8 cellular contexts compared by ENCODE assay signal in the genomic region with DNA sequence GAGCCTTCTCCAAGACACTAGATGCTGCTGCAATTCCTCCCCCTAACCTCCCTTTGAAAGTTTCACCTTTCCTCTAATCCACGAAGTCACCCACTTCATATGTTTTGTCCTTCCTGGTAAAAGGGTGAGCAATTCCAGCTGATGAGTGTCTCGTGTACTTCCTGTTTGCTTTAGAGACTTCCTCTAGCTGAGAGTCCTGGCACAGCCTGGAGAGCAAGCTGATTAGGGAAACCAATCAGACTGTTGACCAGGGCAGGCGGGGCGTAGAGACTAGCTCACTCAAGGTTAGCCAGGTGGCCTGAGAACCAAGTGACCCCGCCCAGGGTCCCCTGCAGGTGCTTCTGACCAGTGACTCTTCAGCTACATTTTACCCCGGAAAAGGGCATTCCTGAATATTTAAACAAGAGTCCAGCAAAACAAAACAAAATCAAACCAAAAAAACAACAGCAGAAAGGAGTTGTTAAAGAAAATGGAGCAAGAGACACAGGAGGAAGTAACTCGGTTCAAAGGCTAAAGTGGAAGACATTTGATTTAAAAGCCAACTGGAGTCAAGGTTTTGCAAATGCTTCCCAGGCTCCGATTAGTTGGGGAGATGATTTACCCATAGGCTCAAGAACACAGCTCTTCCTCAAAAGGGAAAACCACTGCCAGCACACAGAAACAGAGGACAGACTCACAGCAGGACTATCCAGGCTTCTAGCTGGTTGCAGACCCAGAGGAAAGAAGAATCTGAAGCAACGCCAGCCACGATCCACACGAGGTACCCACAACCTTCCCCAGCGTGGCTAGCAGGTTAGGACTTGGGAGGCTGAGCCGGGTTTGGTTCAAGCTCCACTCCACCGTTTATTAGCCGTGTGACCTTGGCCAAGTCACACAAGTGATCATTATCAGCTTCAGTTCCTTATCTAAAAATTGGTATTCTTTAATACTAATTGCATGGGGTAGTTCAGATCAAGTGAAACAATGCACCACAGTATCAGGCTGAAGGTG.
DNase-seq lines count a peak whose midpoint lies in the region; TF ChIP-seq lines count a peak whose summit lies in the region.

No MANE protein-coding gene starts in this region.

- TF ChIP-seq POLR2A in erythroblast (IDR thresholded peaks at IDR 0.05; ENCODE audit: low read length) = no peak

- H3K27ac Mint-ChIP-seq in T-helper 1 cell treated with Interleukin-12 subunit alpha and Interleukin-12 subunit beta and Interleukin-4 antibody, amounts not matched to agents 30 μg/mL and 1 μg/mL, for 36 hours = peak overlapping the region; percentile 26
- peak overlapping the region; percentile 97 for H3K27ac Mint-ChIP-seq in nephron

- peak overlapping the region; percentile 67 for H3K27ac ChIP-seq in RWPE1

- DNase-seq in T-helper 1 cell = no peak
- DNase-seq in RWPE1 (ENCODE audit: low spot score) = peak; percentile 65
- DNase-seq in erythroblast (lab: John Stamatoyannopoulos, UW) = peak; percentile 21 to 28
- no peak for DNase-seq in effector CD4-positive, alpha-beta T cell
- no peak for DNase-seq in activated T-cell treated with anti-CD3 and anti-CD28 coated beads for 4 hours
- no peak for DNase-seq in OCI-M2 (lab: John Stamatoyannopoulos, UW; ENCODE audit: unreplicated experiment)

- no peaks in the 10 kb centered on the region for H3K27me3 Mint-ChIP-seq in T-helper 1 cell treated with Interleukin-12 subunit alpha and Interleukin-12 subunit beta and Interleukin-4 antibody, amounts not matched to agents 30 μg/mL and 1 μg/mL, for 36 hours (ENCODE audit: low read depth)
- H3K27me3 Mint-ChIP-seq in nephron (ENCODE audit: low read depth) = no peaks in the 10 kb centered on the region

- H3K4me1 Mint-ChIP-seq in T-helper 1 cell treated with Interleukin-12 subunit alpha and Interleukin-12 subunit beta and Interleukin-4 antibody, amounts not matched to agents 30 μg/mL and 1 μg/mL, for 36 hours (ENCODE audit: low read depth) = peaks cover 35% of the 10 kb centered on the region
- peaks cover 51% of the 10 kb centered on the region for H3K4me1 Mint-ChIP-seq in nephron

- TF ChIP-seq CTCF in RWPE1 (conservative IDR thresholded peaks at IDR 0.05; ENCODE audit: low read depth) (no peak), nephron (IDR thresholded peaks at IDR 0.05; ENCODE audit: unreplicated experiment in 3 of 3) (no peak)

- CTCF ChIA-PET in RWPE1 (lab: Yijun Ruan, JAX) = interaction anchor here (0.5 kb wide), 1 partner anchor 45 kb away, joined by 4 read pairs; no protein-coding TSS in a partner anchor

- H3K9me3 Mint-ChIP-seq in T-helper 1 cell treated with Interleukin-12 subunit alpha and Interleukin-12 subunit beta and Interleukin-4 antibody, amounts not matched to agents 30 μg/mL and 1 μg/mL, for 36 hours = no peaks in the 10 kb centered on the region
- no peaks in the 10 kb centered on the region for H3K9me3 Mint-ChIP-seq in nephron

- POLR2A ChIA-PET in RWPE1 (lab: Yijun Ruan, JAX; ENCODE audit: low non-redundant PET) = no interaction called here

- no peak overlapping the region for H3K4me3 Mint-ChIP-seq in T-helper 1 cell treated with Interleukin-12 subunit alpha and Interleukin-12 subunit beta and Interleukin-4 antibody, amounts not matched to agents 30 μg/mL and 1 μg/mL, for 36 hours
- H3K4me3 Mint-ChIP-seq in nephron = peak overlapping the region in 2 of 3 experiments; percentile 24 to 52

- peaks cover 4% of the 10 kb centered on the region for H3K36me3 Mint-ChIP-seq in T-helper 1 cell treated with Interleukin-12 subunit alpha and Interleukin-12 subunit beta and Interleukin-4 antibody, amounts not matched to agents 30 μg/mL and 1 μg/mL, for 36 hours (ENCODE audit: low read depth)
- H3K36me3 Mint-ChIP-seq in nephron (ENCODE audit: low read depth) = peaks cover 22% of the 10 kb centered on the region

Comparison
In these comparisons a context has a peak if more than half of its experiments do, and no peak if none do; other contexts are left out.
1. DNase-seq: peak in RWPE1 (single experiment) and erythroblast (2 of 2); none in T-helper 1 cell (0 of 5), effector CD4-positive, alpha-beta T cell (single experiment), activated T-cell treated with anti-CD3 and anti-CD28 coated beads for 4 hours (single experiment) and OCI-M2 (single experiment).